35 cellular contexts compared by ENCODE assay signal in the genomic region with DNA sequence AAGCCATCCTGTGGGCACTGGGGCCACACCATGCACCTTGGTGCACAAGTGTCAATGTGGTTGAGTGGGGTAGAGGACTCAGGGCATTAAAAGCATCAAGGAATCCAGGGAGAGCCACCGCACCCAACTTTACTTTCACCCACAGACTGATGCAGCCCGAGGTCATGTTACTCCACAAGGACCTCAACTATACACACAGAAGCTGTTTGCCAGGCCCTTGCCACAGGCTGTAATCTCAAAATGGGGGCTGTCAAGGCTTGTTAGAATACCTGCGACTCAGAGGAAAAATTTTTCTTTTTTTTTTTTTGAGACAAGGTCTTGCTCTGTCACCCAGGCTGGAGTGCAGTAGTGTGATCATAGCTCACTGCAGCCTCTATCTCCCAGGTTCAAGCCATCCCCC.
"Had no signal": no experiment of that assay in that cellular context is flagged by ENCODE, and none has a peak within 500 bp of the region (broad histone marks: within the 10 kb centered on the region; RNA-seq: fewer than 3 reads in every experiment).

No MANE protein-coding gene starts in this region.

- H3K9ac ChIP-seq: SK-N-SH had no signal

- H3K27ac ChIP-seq: ascending aorta, SJSA1 had no signal

- H3K9me3 Mint-ChIP-seq: activated CD4-positive, alpha-beta T cell treated with anti-CD3 and anti-CD28 coated beads, Interleukin-2, amount 10 ng/mL, durations not matched to agents 7 days and 5 days; activated naive CD4-positive, alpha-beta T cell treated with anti-CD3 and anti-CD28 coated beads, Interleukin-2, amount 50 U/mL, for 24 hours; activated naive CD8-positive, alpha-beta T cell treated with anti-CD3 and anti-CD28 coated beads, Interleukin-2, amount 10 ng/mL, durations not matched to agents 7 days and 5 days; activated T-cell treated with anti-CD3 and anti-CD28 coated beads, Interleukin-2, amount 50 U/mL, for 24 hours; activated T-helper 2 cell treated with anti-CD3 and anti-CD28 coated beads, Interferon-gamma antibody, Interleukin-2, Interleukin-4, amounts not matched to agents 10 μg/mL and 5 μg/mL and 100 μg/mL, durations not matched to agents 14 hours and 24 hours and 36 hours; T-helper 1 cell treated with Interleukin-12 subunit alpha and Interleukin-12 subunit beta and Interleukin-4 antibody, amounts not matched to agents 30 μg/mL and 1 μg/mL, for 36 hours; T-helper 2 cell treated with Interferon-gamma antibody and Interleukin-4, amounts not matched to agents 5 μg/mL and 100 μg/mL, for 36 hours; WTC11 had no signal

- H3K36me3 ChIP-seq: ascending aorta, MG63, SJSA1 had no signal

- DNase-seq: activated CD4-positive, alpha-beta T cell treated with anti-CD3 and anti-CD28 coated beads for 36 hours; activated CD4-positive, alpha-beta T cell treated with anti-CD3 and anti-CD28 coated beads, Interleukin-2, amount 10 ng/mL, durations not matched to agents 7 days and 5 days; activated CD4-positive, alpha-beta T cell treated with anti-CD3 and anti-CD28 coated beads, Interleukin-2, amount 50 U/mL, for 48 hours; activated CD8-positive, alpha-beta T cell treated with anti-CD3 and anti-CD28 coated beads, Interleukin-2, amount 10 ng/mL, durations not matched to agents 7 days and 5 days; activated gamma-delta T cell; activated naive CD4-positive, alpha-beta T cell treated with Interleukin-2 at 50 U/mL for 16 hours; activated naive CD8-positive, alpha-beta T cell treated with anti-CD3 and anti-CD28 coated beads, Interleukin-2, amount 10 ng/mL, durations not matched to agents 7 days and 5 days; activated T-cell treated with anti-CD3 and anti-CD28 coated beads, Interleukin-2, amount 50 U/mL, for 24 hours; amygdala; caudate nucleus; Kasumi-1; KG1; MG63; NCI-H1048; NCI-H1105 treated with DMSO at 0.1 percent for 48 hours; NCI-H1436 treated with DMSO at 0.1 percent for 48 hours; NCI-H1694 treated with DMSO at 0.1 percent for 48 hours; NCI-H2029; NCI-H2107; NCI-H2171; NCI-H510A; NCI-H69; NCI-H82; SHP77 treated with DMSO at 0.1 percent for 48 hours; SK-N-SH had no signal

- H3K27me3 Mint-ChIP-seq: activated CD4-positive, alpha-beta T cell treated with anti-CD3 and anti-CD28 coated beads for 36 hours; activated CD4-positive, alpha-beta T cell treated with anti-CD3 and anti-CD28 coated beads, Interleukin-2, amount 10 ng/mL, durations not matched to agents 7 days and 5 days; activated naive CD4-positive, alpha-beta T cell treated with anti-CD3 and anti-CD28 coated beads, Interleukin-2, amount 50 U/mL, for 24 hours; activated naive CD8-positive, alpha-beta T cell treated with anti-CD3 and anti-CD28 coated beads, Interleukin-2, amount 10 ng/mL, durations not matched to agents 7 days and 5 days; activated T-cell treated with anti-CD3 and anti-CD28 coated beads, Interleukin-2, amount 50 U/mL, for 24 hours had no signal

- ATAC-seq: activated CD4-positive, alpha-beta T cell treated with anti-CD3 and anti-CD28 coated beads for 36 hours; activated CD4-positive, CD25-positive, alpha-beta regulatory T cell treated with anti-CD3 and anti-CD28 coated beads, Interleukin-2, amount 50 U/mL, for 24 hours; activated CD8-positive, alpha-beta T cell treated with anti-CD3 and anti-CD28 coated beads, Interleukin-2, amount 10 ng/mL, durations not matched to agents 7 days and 5 days; Panc1; WTC11 had no signal

- H3K27me3 ChIP-seq: ascending aorta, MG63, SJSA1 had no signal

- H3K4me3 Mint-ChIP-seq: activated CD4-positive, alpha-beta T cell treated with anti-CD3 and anti-CD28 coated beads for 36 hours; activated CD4-positive, alpha-beta T cell treated with anti-CD3 and anti-CD28 coated beads, Interleukin-2, amount 10 ng/mL, durations not matched to agents 7 days and 5 days; activated CD8-positive, alpha-beta T cell treated with anti-CD3 and anti-CD28 coated beads, Interleukin-2, amount 10 ng/mL, durations not matched to agents 7 days and 5 days; activated naive CD4-positive, alpha-beta T cell treated with anti-CD3 and anti-CD28 coated beads, Interleukin-2, amount 50 U/mL, for 24 hours; activated naive CD8-positive, alpha-beta T cell treated with anti-CD3 and anti-CD28 coated beads, Interleukin-2, amount 10 ng/mL, durations not matched to agents 7 days and 5 days; activated T-cell treated with anti-CD3 and anti-CD28 coated beads, Interleukin-2, amount 50 U/mL, for 24 hours; T-helper 1 cell treated with Interleukin-12 subunit alpha and Interleukin-12 subunit beta and Interleukin-4 antibody, amounts not matched to agents 30 μg/mL and 1 μg/mL, for 36 hours; T-helper 2 cell treated with Interferon-gamma antibody and Interleukin-4, amounts not matched to agents 5 μg/mL and 100 μg/mL, for 36 hours; WTC11 had no signal

- H3K4me1 Mint-ChIP-seq: activated CD4-positive, alpha-beta T cell treated with anti-CD3 and anti-CD28 coated beads for 36 hours; activated CD4-positive, alpha-beta T cell treated with anti-CD3 and anti-CD28 coated beads, Interleukin-2, amount 10 ng/mL, durations not matched to agents 7 days and 5 days; activated naive CD4-positive, alpha-beta T cell treated with anti-CD3 and anti-CD28 coated beads, Interleukin-2, amount 50 U/mL, for 24 hours; activated naive CD8-positive, alpha-beta T cell treated with anti-CD3 and anti-CD28 coated beads, Interleukin-2, amount 10 ng/mL, durations not matched to agents 7 days and 5 days; WTC11 had no signal

- H3K27ac Mint-ChIP-seq: activated CD4-positive, alpha-beta T cell treated with anti-CD3 and anti-CD28 coated beads for 36 hours; activated CD8-positive, alpha-beta T cell treated with anti-CD3 and anti-CD28 coated beads, Interleukin-2, amount 10 ng/mL, durations not matched to agents 7 days and 5 days; activated naive CD4-positive, alpha-beta T cell treated with anti-CD3 and anti-CD28 coated beads, Interleukin-2, amount 50 U/mL, for 24 hours; activated naive CD8-positive, alpha-beta T cell treated with anti-CD3 and anti-CD28 coated beads, Interleukin-2, amount 10 ng/mL, durations not matched to agents 7 days and 5 days; activated T-cell treated with anti-CD3 and anti-CD28 coated beads, Interleukin-2, amount 50 U/mL, for 24 hours; activated T-helper 2 cell treated with anti-CD3 and anti-CD28 coated beads, Interferon-gamma antibody, Interleukin-2, Interleukin-4, amounts not matched to agents 10 μg/mL and 5 μg/mL and 100 μg/mL, durations not matched to agents 14 hours and 24 hours and 36 hours; T-helper 1 cell treated with Interleukin-12 subunit alpha and Interleukin-12 subunit beta and Interleukin-4 antibody, amounts not matched to agents 30 μg/mL and 1 μg/mL, for 36 hours; T-helper 2 cell treated with Interferon-gamma antibody and Interleukin-4, amounts not matched to agents 5 μg/mL and 100 μg/mL, for 36 hours; WTC11 had no signal

- H3K4me1 ChIP-seq: ascending aorta, SJSA1 had no signal

- H3K36me3 Mint-ChIP-seq: activated naive CD4-positive, alpha-beta T cell treated with anti-CD3 and anti-CD28 coated beads, Interleukin-2, amount 50 U/mL, for 24 hours; activated naive CD8-positive, alpha-beta T cell treated with anti-CD3 and anti-CD28 coated beads, Interleukin-2, amount 10 ng/mL, durations not matched to agents 7 days and 5 days; WTC11 had no signal

- H3K4me3 ChIP-seq: ascending aorta, MG63, SJSA1 had no signal

- H3K4me2 ChIP-seq: SK-N-SH had no signal

- FAIRE-seq: TTC549 had no signal

- H3K9me3 ChIP-seq: ascending aorta, MG63, SJSA1, SK-N-SH had no signal
